8 cellular contexts compared by ENCODE assay signal in the genomic region with DNA sequence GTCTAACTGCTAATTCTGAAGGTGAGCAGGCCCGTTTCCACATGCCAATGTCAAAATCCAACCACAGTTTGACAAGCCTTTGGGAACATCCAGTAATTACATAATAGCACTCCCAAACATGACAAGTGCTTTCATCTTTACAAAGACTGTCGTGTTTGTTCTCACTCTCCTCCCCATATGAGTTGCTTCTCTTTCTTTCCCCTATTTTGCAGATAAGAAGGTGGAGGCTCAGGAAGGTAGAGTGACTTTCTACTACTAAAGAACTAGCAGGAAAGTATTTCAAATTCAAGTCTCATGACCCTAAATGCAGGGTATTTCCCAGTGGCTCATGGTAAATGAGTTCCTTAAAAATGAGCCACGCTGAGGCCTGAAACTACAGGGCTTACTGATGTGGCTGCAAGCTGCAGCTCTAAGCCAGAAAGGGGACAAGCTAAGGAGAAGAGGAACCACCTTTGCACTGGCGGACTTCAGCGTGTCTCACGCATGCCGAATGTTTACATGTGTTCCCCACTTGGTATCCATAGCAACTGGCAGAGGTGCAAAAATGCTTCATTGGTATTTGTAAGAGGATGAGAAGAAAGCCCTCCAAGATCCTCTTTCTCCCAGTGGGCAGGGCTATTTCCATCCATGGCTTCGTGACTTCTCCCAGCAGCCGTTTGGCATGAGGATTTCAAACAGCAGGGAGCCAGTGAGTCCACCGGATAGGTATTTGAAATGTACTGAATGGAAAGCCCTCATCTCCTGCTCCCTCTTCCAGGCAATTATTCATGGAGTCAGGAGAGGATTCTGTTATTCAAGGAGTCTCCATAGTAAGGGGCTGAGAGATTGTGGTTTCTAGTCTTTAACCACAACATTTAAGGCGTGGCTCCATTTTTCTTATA. TPM values are rescaled to one million over a fixed set of nuclear protein-coding genes. Genes with fewer than 3 reads are reported as not detected.
DNase-seq lines count a peak whose midpoint lies in the region; ATAC-seq and TF ChIP-seq lines count a peak whose summit lies in the region.

No MANE protein-coding gene starts in this region.

- intact Hi-C loops in activated T-helper 1 cell treated with anti-CD3 and anti-CD28 coated beads, Interleukin-12 subunit alpha, Interleukin-12 subunit beta, Interleukin-2, Interleukin-4 antibody, amounts not matched to agents 30 ng/mL and 10 ng/mL and 1 ng/mL, durations not matched to agents 14 hours and 24 hours and 36 hours (cut with micrococcal nuclease) = loop anchor here (1.0 to 5.0 kb wide), 14 partner anchors 17 to 307 kb away; a partner anchor contains a TSS
- intact Hi-C loops in aorta (cut with DNase I) = loop anchor here (5.0 to 10.0 kb wide), 3 partner anchors 49 to 84 kb away; a partner anchor contains a TSS

- peak overlapping the region; percentile 91 for H3K27ac Mint-ChIP-seq in activated T-helper 1 cell treated with anti-CD3 and anti-CD28 coated beads, Interleukin-12 subunit alpha, Interleukin-12 subunit beta, Interleukin-2, Interleukin-4 antibody, amounts not matched to agents 30 ng/mL and 10 ng/mL and 1 ng/mL, durations not matched to agents 14 hours and 24 hours and 36 hours

- WGBS in aorta, 2 donors = 21 to 22% methylated on average over 11 of the region's 11 CpGs

- peaks cover 82% of the 10 kb centered on the region for H3K4me1 Mint-ChIP-seq in activated T-helper 1 cell treated with anti-CD3 and anti-CD28 coated beads, Interleukin-12 subunit alpha, Interleukin-12 subunit beta, Interleukin-2, Interleukin-4 antibody, amounts not matched to agents 30 ng/mL and 10 ng/mL and 1 ng/mL, durations not matched to agents 14 hours and 24 hours and 36 hours (ENCODE audit: low read depth)

- TF ChIP-seq CTCF in foreskin fibroblast (IDR thresholded peaks at IDR 0.05; ENCODE audit: low read depth, low read length) = no peak

- peaks cover 4% of the 10 kb centered on the region for H3K9me3 Mint-ChIP-seq in activated T-helper 1 cell treated with anti-CD3 and anti-CD28 coated beads, Interleukin-12 subunit alpha, Interleukin-12 subunit beta, Interleukin-2, Interleukin-4 antibody, amounts not matched to agents 30 ng/mL and 10 ng/mL and 1 ng/mL, durations not matched to agents 14 hours and 24 hours and 36 hours

- H3K4me3 Mint-ChIP-seq in activated T-helper 1 cell treated with anti-CD3 and anti-CD28 coated beads, Interleukin-12 subunit alpha, Interleukin-12 subunit beta, Interleukin-2, Interleukin-4 antibody, amounts not matched to agents 30 ng/mL and 10 ng/mL and 1 ng/mL, durations not matched to agents 14 hours and 24 hours and 36 hours = peak overlapping the region; percentile 56

- H3K36me3 ChIP-seq in aorta (ENCODE audit: control insufficient read depth in 1 of 2, insufficient read depth in 2 of 2, low read length in 1 of 2) = no peaks in the 10 kb centered on the region

- H3K27ac ChIP-seq in aorta (ENCODE audit: low read depth in 1 of 2, low read length in 2 of 2) = peak overlapping the region; percentile 68 to 70

- ATAC-seq in GM18502 (IDR thresholded peaks at IDR 0.05; ENCODE audit: poor library complexity, unreplicated experiment) (peak; percentile 72), HG02763 (IDR thresholded peaks at IDR 0.05; ENCODE audit: unreplicated experiment) (peak; percentile 53), aorta (ENCODE audit: low FRiP score) (peak; percentile 78)

- peaks cover 10% of the 10 kb centered on the region for H3K36me3 Mint-ChIP-seq in activated T-helper 1 cell treated with anti-CD3 and anti-CD28 coated beads, Interleukin-12 subunit alpha, Interleukin-12 subunit beta, Interleukin-2, Interleukin-4 antibody, amounts not matched to agents 30 ng/mL and 10 ng/mL and 1 ng/mL, durations not matched to agents 14 hours and 24 hours and 36 hours (ENCODE audit: low read depth)

- no peak overlapping the region for H3K4me3 ChIP-seq in foreskin fibroblast (ENCODE audit: low read depth in 1 of 2, low read length in 2 of 2)
- no peak overlapping the region for H3K4me3 ChIP-seq in aorta (ENCODE audit: low read length in 2 of 2)

- H3K27me3 ChIP-seq in aorta (ENCODE audit: control insufficient read depth in 1 of 2, insufficient read depth in 2 of 2, low read length in 1 of 2) = no peaks in the 10 kb centered on the region

- H3K9me3 ChIP-seq in aorta (ENCODE audit: control insufficient read depth, low read length) = no peaks in the 10 kb centered on the region

- H3K4me1 ChIP-seq in aorta (ENCODE audit: control insufficient read depth in 1 of 2, insufficient read depth in 2 of 2, low read length in 2 of 2) = peaks cover 5 to 14% of the 10 kb centered on the region in 2 donors

- no peaks in the 10 kb centered on the region for H3K27me3 Mint-ChIP-seq in activated T-helper 1 cell treated with anti-CD3 and anti-CD28 coated beads, Interleukin-12 subunit alpha, Interleukin-12 subunit beta, Interleukin-2, Interleukin-4 antibody, amounts not matched to agents 30 ng/mL and 10 ng/mL and 1 ng/mL, durations not matched to agents 14 hours and 24 hours and 36 hours (ENCODE audit: insufficient read depth)

- peak; percentile 88 to 98 for DNase-seq in NOMO-1 (lab: John Stamatoyannopoulos, UW; ENCODE audit: unreplicated experiment in 2 of 2)
- peak; percentile 70 for DNase-seq in activated T-helper 1 cell treated with anti-CD3 and anti-CD28 coated beads, Interleukin-12 subunit alpha, Interleukin-12 subunit beta, Interleukin-2, Interleukin-4 antibody, amounts not matched to agents 30 ng/mL and 10 ng/mL and 1 ng/mL, durations not matched to agents 14 hours and 24 hours and 36 hours (ENCODE audit: low spot score)
- DNase-seq in foreskin fibroblast = peak; percentile 93 to 95
- peak; percentile 36 for DNase-seq in putamen (ENCODE audit: low spot score)
- DNase-seq in aorta = peak; percentile 78 to 87
- no peak for DNase-seq in NAMALWA (ENCODE audit: low spot score)

RNA-seq across cellular contexts. Expression of a gene that starts 55.5 kb away (rescaled TPM):
- 547 and 550 TPM in 2 replicates for total RNA-seq in activated T-helper 1 cell treated with anti-CD3 and anti-CD28 coated beads, Interleukin-12 subunit alpha, Interleukin-12 subunit beta, Interleukin-2, Interleukin-4 antibody, amounts not matched to agents 30 ng/mL and 10 ng/mL and 1 ng/mL, durations not matched to agents 14 hours and 24 hours and 36 hours
- total RNA-seq in aorta = 100 to 1,000 TPM; 321 to 462 TPM
- polyA plus RNA-seq in aorta = 100 to 1,000 TPM in 1 of 2 donors, 10 to 100 TPM in 1; 70.0 to 113 TPM
